ENCODE assay signal across 5 cellular contexts in the genomic region with DNA sequence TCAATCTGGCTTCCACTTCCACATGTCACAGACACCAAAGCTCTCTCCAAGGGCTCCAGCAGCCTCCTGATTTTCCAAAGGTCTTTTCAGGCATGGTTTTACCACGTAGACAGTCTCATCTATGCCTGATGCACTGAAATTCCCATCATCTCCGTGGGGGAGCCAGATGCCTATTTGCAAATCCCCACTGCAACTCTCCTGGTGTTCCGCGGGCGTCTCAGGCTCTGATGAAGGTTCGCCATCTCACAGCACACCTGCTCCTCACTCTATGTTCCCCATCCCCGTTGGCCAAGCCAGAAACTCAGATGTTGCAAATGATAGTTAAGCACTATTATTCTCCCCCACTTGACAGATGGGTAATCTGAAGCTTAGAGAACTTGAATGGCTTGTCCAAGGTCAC.
A peak's percentile ranks its signal among the peaks of the same experiment; 100 is the strongest.
DNase-seq lines count a peak whose midpoint lies in the region; TF ChIP-seq lines count a peak whose summit lies in the region.
"Not testable (repeated sequence)": the region's sequence is repeated elsewhere in the genome, so short reads cannot be mapped to it uniquely, and the experiment has no call there.

No MANE protein-coding gene starts in this region.

- H3K36me3 Mint-ChIP-seq in osteocyte (ENCODE audit: unreplicated experiment): not testable (repeated sequence)

- peak; percentile 23 for DNase-seq in D341Med (ENCODE audit: low spot score)
- DNase-seq in NCI-H2171 treated with DMSO at 0.1 percent for 48 hours (lab: John Stamatoyannopoulos, UW): peak; percentile 40
- DNase-seq in NCI-H524 treated with DMSO at 0.1 percent for 48 hours (lab: John Stamatoyannopoulos, UW): peak; percentile 87
- DNase-seq in NCI-H82 treated with DMSO at 0.1 percent for 48 hours (lab: John Stamatoyannopoulos, UW; ENCODE audit: unreplicated experiment): peak; percentile 30
- DNase-seq in osteocyte (ENCODE audit: extremely low spot score, unreplicated experiment): peak; percentile 51

- not testable (repeated sequence) for H3K4me3 Mint-ChIP-seq in osteocyte (ENCODE audit: unreplicated experiment)

- H3K4me1 Mint-ChIP-seq in osteocyte (ENCODE audit: unreplicated experiment): not testable (repeated sequence)

- TF ChIP-seq CTCF in osteocyte (IDR thresholded peaks at IDR 0.05): not testable (repeated sequence)

- not testable (repeated sequence) for H3K27ac Mint-ChIP-seq in osteocyte (ENCODE audit: unreplicated experiment)

- not testable (repeated sequence) for H3K27me3 Mint-ChIP-seq in osteocyte (ENCODE audit: unreplicated experiment)

- H3K9me3 Mint-ChIP-seq in osteocyte (ENCODE audit: unreplicated experiment): not testable (repeated sequence)

Comparison
In these comparisons a context has a peak if more than half of its experiments do, and no peak if none do; other contexts are left out.
1. Peak in every context shown above with its lines: DNase-seq.
2. DNase-seq: peak in every context shown above with its lines; median percentile 87 in NCI-H524 treated with DMSO at 0.1 percent for 48 hours; 51 in osteocyte; 40 in NCI-H2171 treated with DMSO at 0.1 percent for 48 hours; 30 in NCI-H82 treated with DMSO at 0.1 percent for 48 hours; 23 in D341Med.